Comparison of ENCODE assay signal across 10 cellular contexts in genomic region chr7:116810267-116811116, GRCh38. TPM values are rescaled to one million over a fixed set of nuclear protein-coding genes. Genes with fewer than 3 reads are reported as not detected.
DNase-seq lines count a peak whose midpoint lies in the region; FAIRE-seq and TF ChIP-seq lines count a peak whose summit lies in the region.
"Had no signal": no experiment of that assay in that cellular context is flagged by ENCODE, and none has a peak within 500 bp of the region (broad histone marks: within the 10 kb centered on the region; RNA-seq: fewer than 3 reads in every experiment).

No MANE protein-coding gene starts in this region.

- H3K9ac ChIP-seq in liver (ENCODE audit: low read depth in 1 of 2, low read length in 2 of 2): peak overlapping the region; percentile 46 to 75

- H3K9me3 ChIP-seq in liver (ENCODE audit: control insufficient read depth in 4 of 4, low read length in 3 of 4): no peaks in the 10 kb centered on the region

- peak overlapping the region in 2 of 3 donors; percentile 37 to 65 for H3K4me3 ChIP-seq in liver (ENCODE audit: low read depth in 1 of 3, low read length in 3 of 3)

- TF ChIP-seq CTCF in liver (IDR thresholded peaks at IDR 0.05; ENCODE audit: low read depth, low read length, missing input control) (no peak), type B pancreatic cell (conservative IDR thresholded peaks at IDR 0.05) (no peak)

- peak; percentile 82 for FAIRE-seq in TTC549 (lab: Jason Lieb, UNC)

- no peaks in the 10 kb centered on the region for H3K9me3 Mint-ChIP-seq in type B pancreatic cell
- H3K9me3 Mint-ChIP-seq: natural killer cell treated with Interleukin-12 subunit alpha and Interleukin-12 subunit beta and Interleukin-15 and Interleukin-18, amount 100 ng/mL, for 72 hours had no signal

- TF ChIP-seq RAD21 in liver (IDR thresholded peaks at IDR 0.05): peak in 1 of 2 donors; percentile 26

- H3K4me1 Mint-ChIP-seq in type B pancreatic cell (ENCODE audit: unreplicated experiment): peaks cover 46% of the 10 kb centered on the region

- no peaks in the 10 kb centered on the region for H3K36me3 Mint-ChIP-seq in type B pancreatic cell
- H3K36me3 Mint-ChIP-seq: natural killer cell treated with Interleukin-12 subunit alpha and Interleukin-12 subunit beta and Interleukin-15 and Interleukin-18, amount 100 ng/mL, for 72 hours had no signal

- H3K27me3 Mint-ChIP-seq in type B pancreatic cell: no peaks in the 10 kb centered on the region
- H3K27me3 Mint-ChIP-seq: natural killer cell treated with Interleukin-12 subunit alpha and Interleukin-12 subunit beta and Interleukin-15 and Interleukin-18, amount 100 ng/mL, for 72 hours had no signal

- H3K27me3 ChIP-seq in liver (ENCODE audit: control insufficient read depth in 4 of 4, insufficient read depth in 4 of 4, low read length in 3 of 4): no peaks in the 10 kb centered on the region

- peak overlapping the region; percentile 75 to 78 for H3K27ac ChIP-seq in liver (ENCODE audit: low read depth in 1 of 2, low read length in 2 of 2)

- 21% methylated on average over 6 of the region's 6 CpGs for WGBS in liver

- H3K4me1 ChIP-seq in liver (ENCODE audit: control insufficient read depth in 4 of 4, insufficient read depth in 4 of 4, low read length in 3 of 4): peaks cover 8 to 40% (median 37%) of the 10 kb centered on the region in 4 donors

- peak; percentile 26 for DNase-seq in DMS53 (lab: John Stamatoyannopoulos, UW)
- no peak for DNase-seq in DMS53 treated with DMSO at 0.1 percent for 48 hours (lab: John Stamatoyannopoulos, UW; ENCODE audit: unreplicated experiment)
- no peak for DNase-seq in type B pancreatic cell (ENCODE audit: extremely low spot score, unreplicated experiment)
- DNase-seq in amniotic stem cell (lab: John Stamatoyannopoulos, UW): no peak
- DNase-seq in NCI-H2171 (lab: John Stamatoyannopoulos, UW): no peak
- DNase-seq in NCI-H1436 (lab: John Stamatoyannopoulos, UW): no peak
- DNase-seq: activated T-cell treated with anti-CD3 and anti-CD28 coated beads, Interleukin-2, amount 50 U/mL, for 1 hour had no signal

- peak overlapping the region; percentile 48 for H3K4me3 Mint-ChIP-seq in type B pancreatic cell
- H3K4me3 Mint-ChIP-seq: natural killer cell treated with Interleukin-12 subunit alpha and Interleukin-12 subunit beta and Interleukin-15 and Interleukin-18, amount 100 ng/mL, for 72 hours had no signal

- H3K36me3 ChIP-seq in liver (ENCODE audit: control insufficient read depth in 4 of 4, insufficient read depth in 3 of 4, low read depth in 1 of 4, low read length in 3 of 4): no peaks in the 10 kb centered on the region

- H3K27ac Mint-ChIP-seq in type B pancreatic cell: peak overlapping the region; percentile 75
- H3K27ac Mint-ChIP-seq: natural killer cell treated with Interleukin-12 subunit alpha and Interleukin-12 subunit beta and Interleukin-15 and Interleukin-18, amount 100 ng/mL, for 72 hours had no signal

TF ChIP-seq in liver, 16 proteins besides CTCF, POLR2A, EP300 and RAD21:
- peak; percentile 92 for TF ChIP-seq FOXA2 (IDR thresholded peaks at IDR 0.05)
- TF ChIP-seq REST (IDR thresholded peaks at IDR 0.05): peak; percentile 55
- TF ChIP-seq JUND (IDR thresholded peaks at IDR 0.05): peak in 1 of 2 donors; percentile 30
- TF ChIP-seq FOXA1 (IDR thresholded peaks at IDR 0.05): peak; percentile 82
- TF ChIP-seq ZBTB33 (IDR thresholded peaks at IDR 0.05): peak; percentile 38
- no peak for TF ChIP-seq ATF3 (IDR thresholded peaks at IDR 0.05)
- TF ChIP-seq NR2F2 (IDR thresholded peaks at IDR 0.05): no peak
- TF ChIP-seq SP1 (IDR thresholded peaks at IDR 0.05): peak; percentile 79
- peak; percentile 44 for TF ChIP-seq MAX (IDR thresholded peaks at IDR 0.05)
- TF ChIP-seq EGR1 (IDR thresholded peaks at IDR 0.05; ENCODE audit: low read depth in 2 of 2): no peak
- peak; percentile 69 for TF ChIP-seq TAF1 (conservative IDR thresholded peaks at IDR 0.05)
- TF ChIP-seq RXRA (IDR thresholded peaks at IDR 0.05): peak; percentile 52 to 56
- TF ChIP-seq YY1 (IDR thresholded peaks at IDR 0.05): peak; percentile 52
- no peak for TF ChIP-seq GABPA (IDR thresholded peaks at IDR 0.05 in 1 of 2, conservative IDR thresholded peaks at IDR 0.05 in 1 of 2)
- TF ChIP-seq HNF4A (conservative IDR thresholded peaks at IDR 0.05): peak; percentile 87 to 94
- peak; percentile 50 for TF ChIP-seq HNF4G (IDR thresholded peaks at IDR 0.05)
TF ChIP-seq in liver: peak in this region for 12.

RNA-seq across cellular contexts. Expression of gene CAPZA2, which starts 51.9 kb away (rescaled TPM):
- total RNA-seq in liver (10 to 100 TPM; 64.3 to 90.0 TPM), type B pancreatic cell (ENCODE audit: low replicate concordance) (167 and 182 TPM in 2 replicates)
- polyA plus RNA-seq in liver: 10 to 100 TPM; 45.1 to 73.9 TPM
